Comparison of ENCODE assay signal across 1 cellular context in genomic region chr6:44653761-44654218, GRCh38.
TF ChIP-seq lines count a peak whose summit lies in the region.

No MANE protein-coding gene starts in this region.

TF ChIP-seq in HEK293, 187 proteins besides CTCF, POLR2A, EP300 and RAD21 (continued from another document):
- TF ChIP-seq FEZF1 (tag by site-specific recombination; IDR thresholded peaks at IDR 0.05) (peak; percentile 13; the same call in 1 of the 2 replicates), ZEB2 (tag by site-specific recombination; IDR thresholded peaks at IDR 0.05) (0 out of 2 replicates have a peak, but pooled peaks have one; percentile 35), ZSCAN4 (tag by site-specific recombination; IDR thresholded peaks at IDR 0.05) (no peak), ZBTB17 (tag by site-specific recombination; IDR thresholded peaks at IDR 0.05) (0 out of 2 replicates have a peak, but pooled peaks have one; percentile 23), ZNF335 (tag by site-specific recombination; conservative IDR thresholded peaks at IDR 0.05) (peak; percentile 37; the same call in 1 of the 2 replicates), ZNF280C (tag by site-specific recombination; IDR thresholded peaks at IDR 0.05) (no peak), PATZ1 (tag by site-specific recombination; IDR thresholded peaks at IDR 0.05) (peak; percentile 46), ZNF248 (tag by site-specific recombination; IDR thresholded peaks at IDR 0.05) (no peak), TRIM28 (IDR thresholded peaks at IDR 0.05; ENCODE audit: borderline replicate concordance, low read length) (0 out of 2 replicates have a peak, but pooled peaks have one; percentile 35)
